Comparison of ENCODE assay signal across 23 cellular contexts in genomic region chr1:96187027-96187426, GRCh38.
"Had no signal": no experiment of that assay in that cellular context is flagged by ENCODE, and none has a peak within 500 bp of the region (broad histone marks: within the 10 kb centered on the region; RNA-seq: fewer than 3 reads in every experiment).

No MANE protein-coding gene starts in this region.

- H3K9ac ChIP-seq: neural progenitor cell, parathyroid adenoma had no signal

- H3K36me3 Mint-ChIP-seq: naive B cell; neural progenitor cell; stimulated activated naive B cell treated with anti-CD40 and anti-IgM and Interleukin-4, amounts not matched to agents 10 μg/mL and 1 μg/mL and 100 μg/mL, for 72 hours had no signal

- H3K9me3 ChIP-seq: right lobe of liver had no signal

- H2AFZ ChIP-seq: neural progenitor cell, parathyroid adenoma had no signal

- H3K4me1 ChIP-seq: esophagus muscularis mucosa, left lung, neural progenitor cell, parathyroid adenoma, right lobe of liver, vagina had no signal

- H3K36me3 ChIP-seq: esophagus muscularis mucosa, left lung, neural progenitor cell, right lobe of liver, thoracic aorta, vagina had no signal

- H3K4me3 Mint-ChIP-seq: mesothelial cell of epicardium; naive B cell; nephron; neural progenitor cell; stimulated activated naive B cell treated with anti-CD40 and anti-IgM and Interleukin-4, amounts not matched to agents 10 μg/mL and 1 μg/mL and 100 μg/mL, for 72 hours; stimulated activated naive CD8-positive, alpha-beta T cell treated with anti-CD3 and anti-CD28 coated beads, Interleukin-15, Interleukin-2, amounts not matched to agents 100 ng/mL and 50 ng/mL, for 24 hours had no signal

- H3K27me3 Mint-ChIP-seq: naive B cell; progenitor cell of endocrine pancreas; stimulated activated naive B cell treated with anti-CD40 and anti-IgM and Interleukin-4, amounts not matched to agents 10 μg/mL and 1 μg/mL and 100 μg/mL, for 72 hours; stimulated activated naive CD8-positive, alpha-beta T cell treated with anti-CD3 and anti-CD28 coated beads, Interleukin-15, Interleukin-2, amounts not matched to agents 100 ng/mL and 50 ng/mL, for 24 hours had no signal

- H3K4me1 Mint-ChIP-seq: naive B cell; nephron; neural progenitor cell; stimulated activated naive B cell treated with anti-CD40 and anti-IgM and Interleukin-4, amounts not matched to agents 10 μg/mL and 1 μg/mL and 100 μg/mL, for 72 hours had no signal

- H3K4me2 ChIP-seq: neural progenitor cell had no signal

- H3K27ac Mint-ChIP-seq: mesothelial cell of epicardium; naive B cell; nephron; neural progenitor cell; progenitor cell of endocrine pancreas; stimulated activated naive B cell treated with anti-CD40 and anti-IgM and Interleukin-4, amounts not matched to agents 10 μg/mL and 1 μg/mL and 100 μg/mL, for 72 hours; stimulated activated naive CD8-positive, alpha-beta T cell treated with anti-CD3 and anti-CD28 coated beads, Interleukin-15, Interleukin-2, amounts not matched to agents 100 ng/mL and 50 ng/mL, for 24 hours had no signal

- H3K27me3 ChIP-seq: esophagus muscularis mucosa, left lung, neural progenitor cell, right lobe of liver, vagina had no signal

- H3K27ac ChIP-seq: esophagus muscularis mucosa, left lung, neural progenitor cell, parathyroid adenoma, right lobe of liver, vagina had no signal

- DNase-seq: dermis blood vessel endothelial cell; effector memory CD4-positive, alpha-beta T cell; left cardiac atrium; left lung; mesenchymal stem cell; mucosa of descending colon; naive B cell; right lobe of liver; small intestine; stimulated activated CD4-positive, alpha-beta T cell treated with anti-CD3 and anti-CD28 coated beads, Interleukin-15, amount 100 ng/mL, for 24 hours; stimulated activated CD4-positive, alpha-beta T cell treated with anti-CD3 and anti-CD28 coated beads, Interleukin-2, amount 100 ng/mL, for 48 hours; stimulated activated naive B cell treated with anti-CD40 and anti-IgM and Interleukin-4, amounts not matched to agents 10 μg/mL and 1 μg/mL and 100 μg/mL, for 72 hours; trophoblast cell had no signal

- H3K79me2 ChIP-seq: parathyroid adenoma had no signal

- ATAC-seq: left cardiac atrium; left lung; mucosa of descending colon; right lobe of liver; stimulated activated naive B cell treated with anti-CD40 and anti-IgM and Interleukin-4, amounts not matched to agents 10 μg/mL and 1 μg/mL and 100 μg/mL, for 72 hours had no signal

- H3K4me3 ChIP-seq: coronary artery, esophagus muscularis mucosa, left lung, mucosa of descending colon, neural progenitor cell, right lobe of liver, thoracic aorta, vagina had no signal
